Comparison of ENCODE assay signal across 19 cellular contexts in the genomic region with DNA sequence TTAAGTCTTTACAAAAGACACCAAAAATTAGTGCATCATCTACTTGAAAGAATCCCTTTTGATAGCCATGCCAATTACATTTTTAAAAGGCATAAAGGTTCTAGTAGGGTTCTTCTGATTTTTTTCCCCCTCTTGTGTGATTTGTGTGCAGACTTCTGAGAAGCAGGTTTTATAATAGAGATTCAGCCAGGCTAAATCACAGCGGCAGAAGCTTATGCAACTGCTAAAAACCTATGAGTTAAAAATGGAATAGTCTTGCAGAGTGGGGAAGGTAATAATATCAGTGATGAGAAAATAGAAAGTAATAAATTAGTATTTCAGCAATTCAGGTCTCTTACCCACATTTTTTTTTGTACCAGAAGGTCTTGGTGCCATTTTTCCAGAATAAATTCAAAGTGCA. TPM values are rescaled to one million over a fixed set of nuclear protein-coding genes. Genes with fewer than 3 reads are reported as not detected.
"Had no signal": no experiment of that assay in that cellular context is flagged by ENCODE, and none has a peak within 500 bp of the region (broad histone marks: within the 10 kb centered on the region; RNA-seq: fewer than 3 reads in every experiment).

No MANE protein-coding gene starts in this region.

- H3K36me3 ChIP-seq: lower lobe of right lung, neutrophil, pancreas, spleen had no signal

- H3K27ac Mint-ChIP-seq: immature natural killer cell; naive B cell; natural killer cell treated with Interleukin-12 subunit alpha and Interleukin-12 subunit beta and Interleukin-15 and Interleukin-18, amount 100 ng/mL, for 72 hours; progenitor cell of endocrine pancreas; stimulated activated memory B cell treated with anti-CD40 and anti-IgM and Interleukin-4, amounts not matched to agents 10 μg/mL and 1 μg/mL and 100 μg/mL, for 72 hours; stimulated activated naive CD8-positive, alpha-beta T cell treated with anti-CD3 and anti-CD28 coated beads, Interleukin-15, Interleukin-2, amounts not matched to agents 100 ng/mL and 50 ng/mL, for 24 hours had no signal

- H3K4me3 Mint-ChIP-seq: immature natural killer cell; naive B cell; natural killer cell treated with Interleukin-12 subunit alpha and Interleukin-12 subunit beta and Interleukin-15 and Interleukin-18, amount 100 ng/mL, for 72 hours; neural crest cell; stimulated activated memory B cell treated with anti-CD40 and anti-IgM and Interleukin-4, amounts not matched to agents 10 μg/mL and 1 μg/mL and 100 μg/mL, for 72 hours; stimulated activated naive CD8-positive, alpha-beta T cell treated with anti-CD3 and anti-CD28 coated beads, Interleukin-15, Interleukin-2, amounts not matched to agents 100 ng/mL and 50 ng/mL, for 24 hours had no signal

- DNase-seq: central memory CD4-positive, alpha-beta T cell; effector CD8-positive, alpha-beta T cell; erythroblast; immature natural killer cell; left ventricle myocardium superior; lower lobe of right lung; naive B cell; right cardiac atrium; stimulated activated CD4-positive, alpha-beta T cell treated with anti-CD3 and anti-CD28 coated beads, Interleukin-4, amount 100 ng/mL, for 4 hours; trophoblast cell had no signal

- H3K4me3 ChIP-seq: lower lobe of right lung, pancreas, skin epidermis, spleen had no signal

- H3K4me1 Mint-ChIP-seq: immature natural killer cell had no signal

- H3K27me3 ChIP-seq: pancreas had no signal

- H3K4me1 ChIP-seq: lower lobe of right lung, pancreas, spleen had no signal

- H3K36me3 Mint-ChIP-seq: immature natural killer cell; naive B cell; natural killer cell treated with Interleukin-12 subunit alpha and Interleukin-12 subunit beta and Interleukin-15 and Interleukin-18, amount 100 ng/mL, for 72 hours; stimulated activated memory B cell treated with anti-CD40 and anti-IgM and Interleukin-4, amounts not matched to agents 10 μg/mL and 1 μg/mL and 100 μg/mL, for 72 hours had no signal

- H3K9me3 Mint-ChIP-seq: immature natural killer cell; naive B cell; natural killer cell treated with Interleukin-12 subunit alpha and Interleukin-12 subunit beta and Interleukin-15 and Interleukin-18, amount 100 ng/mL, for 72 hours; stimulated activated memory B cell treated with anti-CD40 and anti-IgM and Interleukin-4, amounts not matched to agents 10 μg/mL and 1 μg/mL and 100 μg/mL, for 72 hours; stimulated activated naive CD8-positive, alpha-beta T cell treated with anti-CD3 and anti-CD28 coated beads, Interleukin-15, Interleukin-2, amounts not matched to agents 100 ng/mL and 50 ng/mL, for 24 hours had no signal

- ATAC-seq: left ventricle myocardium superior; lower lobe of right lung; natural killer cell treated with Interleukin-12 subunit alpha and Interleukin-12 subunit beta and Interleukin-15 and Interleukin-18, amount 100 ng/mL, for 72 hours; pancreas; right cardiac atrium; stimulated activated memory B cell treated with anti-CD40 and anti-IgM and Interleukin-4, amounts not matched to agents 10 μg/mL and 1 μg/mL and 100 μg/mL, for 72 hours had no signal

- H3K27ac ChIP-seq: lower lobe of right lung, neutrophil, pancreas, skin epidermis, spleen had no signal

RNA-seq across cellular contexts. Expression of a gene that starts 17.7 kb away (rescaled TPM):
- total RNA-seq: natural killer cell treated with Interleukin-12 subunit alpha and Interleukin-12 subunit beta and Interleukin-15 and Interleukin-18, amount 100 ng/mL, for 72 hours had no signal
